Comparison of ENCODE assay signal across 15 cellular contexts in genomic region chr3:44072601-44073540, GRCh38.
DNase-seq lines count a peak whose midpoint lies in the region; ATAC-seq, FAIRE-seq and TF ChIP-seq lines count a peak whose summit lies in the region.
"Had no signal": no experiment of that assay in that cellular context is flagged by ENCODE, and none has a peak within 500 bp of the region (broad histone marks: within the 10 kb centered on the region; RNA-seq: fewer than 3 reads in every experiment).

No MANE protein-coding gene starts in this region.

- H3K4me1 ChIP-seq in neural progenitor cell: peaks cover 12% of the 10 kb centered on the region
- peaks cover 47 to 75% of the 10 kb centered on the region in 2 donors for H3K4me1 ChIP-seq in thyroid gland
- no peaks in the 10 kb centered on the region for H3K4me1 ChIP-seq in HepG2 (ENCODE audit: insufficient read depth, low read length)
- H3K4me1 ChIP-seq: BE2C, Caco-2, HAP-1 had no signal

- H3F3A ChIP-seq in neural progenitor cell (ENCODE audit: low read depth): peaks cover 7% of the 10 kb centered on the region

- H3K27ac ChIP-seq in neural progenitor cell (no peak overlapping the region), thyroid gland (peak overlapping the region in 2 of 3 donors; percentile 71 to 79), HepG2 (ENCODE audit: extremely low read length, insufficient read depth, low read length) (no peak overlapping the region)

- no peaks in the 10 kb centered on the region for H3K79me2 ChIP-seq in neural progenitor cell (ENCODE audit: low read depth)
- H3K79me2 ChIP-seq in HepG2 (ENCODE audit: insufficient read depth, low read length): no peaks in the 10 kb centered on the region

- H3K4me2 ChIP-seq in neural progenitor cell (no peak overlapping the region), HepG2 (ENCODE audit: low read depth, low read length) (no peak overlapping the region)

- intact Hi-C loops in thyroid gland (cut with DNase I): loop anchor here (5.0 kb wide), 1 partner anchor 34 kb away; no protein-coding TSS in a partner anchor
- intact Hi-C loops in HepG2 (cut with micrococcal nuclease; ENCODE audit: unreplicated experiment): no loop called here

- H3K9ac ChIP-seq in neural progenitor cell (no peak overlapping the region), HepG2 (ENCODE audit: insufficient read depth, low read depth, low read length) (no peak overlapping the region)

- H3K9me3 ChIP-seq in T-helper 17 cell (ENCODE audit: control insufficient read depth, low read length, poor library complexity, severe bottlenecking) (no peaks in the 10 kb centered on the region), neural progenitor cell (ENCODE audit: low read depth) (no peaks in the 10 kb centered on the region), thyroid gland (no peaks in the 10 kb centered on the region), HepG2 (ENCODE audit: low read length) (no peaks in the 10 kb centered on the region)
- H3K9me3 ChIP-seq: BE2C, Caco-2, HAP-1 had no signal

- H3K36me3 ChIP-seq in neural progenitor cell: no peaks in the 10 kb centered on the region
- no peaks in the 10 kb centered on the region for H3K36me3 ChIP-seq in thyroid gland
- H3K36me3 ChIP-seq in HepG2 (replicated peaks in 1 of 2; ENCODE audit: control insufficient read depth in 1 of 2, insufficient read depth in 2 of 2, low read length in 2 of 2): no peaks in the 10 kb centered on the region
- H3K36me3 ChIP-seq: BE2C, HAP-1 had no signal

- TF ChIP-seq CTCF in neural progenitor cell (IDR thresholded peaks at IDR 0.05): no peak
- no peak for TF ChIP-seq CTCF in thyroid gland (IDR thresholded peaks at IDR 0.05)
- no peak for TF ChIP-seq CTCF in HepG2 (CRISPR knock-in tag; IDR thresholded peaks at IDR 0.05)

- 82 to 91% methylated on average over 7 to 11 of the region's 11 CpGs for WGBS in thyroid gland, 2 donors
- WGBS in HepG2 (ENCODE audit: low lambda C conversion rate): 4% methylated on average over 11 of the region's 11 CpGs

- H3K27me3 ChIP-seq in neural progenitor cell (no peaks in the 10 kb centered on the region), thyroid gland (no peaks in the 10 kb centered on the region), HepG2 (ENCODE audit: control insufficient read depth in 1 of 2, insufficient read depth in 2 of 2, low read length in 2 of 2) (peaks cover 1 to 22% of the 10 kb centered on the region in 2 experiments; a peak in 2 of 5 replicates)
- H3K27me3 ChIP-seq: BE2C had no signal

- DNase-seq in T-helper 17 cell (no peak), ecto neural progenitor cell (ENCODE audit: low spot score) (peak; percentile 31), neural progenitor cell (ENCODE audit: low spot score) (no peak), thyroid gland (no peak), NK-92 (lab: John Stamatoyannopoulos, UW; ENCODE audit: unreplicated experiment) (no peak), HepG2 (ENCODE audit: low spot score) (no peak)
- no peak for DNase-seq in stimulated activated CD4-positive, alpha-beta T cell treated with anti-CD3 and anti-CD28 coated beads, Interleukin-2, amount 100 ng/mL, for 24 hours
- DNase-seq: ACHN; BE2C; C1 segment of cervical spinal cord; Caco-2; CD4-positive, CD25-positive, alpha-beta regulatory T cell had no signal

- CTCF ChIA-PET in HepG2 (lab: Yijun Ruan, JAX; ENCODE audit: low intra/inter-chr PET ratio, low total read pairs): no interaction called here

- no peaks in the 10 kb centered on the region for H3K9me3 Mint-ChIP-seq in neural progenitor cell
- H3K9me3 Mint-ChIP-seq: CD4-positive, CD25-positive, alpha-beta regulatory T cell had no signal

- no peak overlapping the region for H3K27ac Mint-ChIP-seq in T-helper 17 cell
- peak overlapping the region; percentile 18 for H3K27ac Mint-ChIP-seq in neural progenitor cell

- TF ChIP-seq POLR2A in thyroid gland (IDR thresholded peaks at IDR 0.05): no peak
- no peak for TF ChIP-seq POLR2A in HepG2 (IDR thresholded peaks at IDR 0.05; ENCODE audit: insufficient read depth in 1 of 2, low read depth in 2 of 2, low read length in 2 of 2)

- TF ChIP-seq EP300 in HepG2 (IDR thresholded peaks at IDR 0.05; ENCODE audit: low read depth in 2 of 2, low read length in 2 of 2) (no peak), HepG2 (CRISPR knock-in tag; IDR thresholded peaks at IDR 0.05; ENCODE audit: borderline replicate concordance) (no peak)

- H3K36me3 Mint-ChIP-seq in T-helper 17 cell (ENCODE audit: low read depth) (no peaks in the 10 kb centered on the region), neural progenitor cell (no peaks in the 10 kb centered on the region)
- H3K36me3 Mint-ChIP-seq: CD4-positive, CD25-positive, alpha-beta regulatory T cell had no signal

- peak overlapping the region; percentile 28 for H3K4me3 Mint-ChIP-seq in T-helper 17 cell
- H3K4me3 Mint-ChIP-seq in neural progenitor cell: no peak overlapping the region
- H3K4me3 Mint-ChIP-seq: CD4-positive, CD25-positive, alpha-beta regulatory T cell had no signal

- in situ Hi-C loops in HepG2 (cut with HindIII; ENCODE audit: extremely low pct_ligation_motif_present, low pct_unique_long_range_greater_than_20kb): no loop called here

- peaks cover 3% of the 10 kb centered on the region for H3K4me1 Mint-ChIP-seq in T-helper 17 cell
- H3K4me1 Mint-ChIP-seq in neural progenitor cell: peaks cover 18% of the 10 kb centered on the region
- H3K4me1 Mint-ChIP-seq: CD4-positive, CD25-positive, alpha-beta regulatory T cell had no signal

- H3K4me3 ChIP-seq in neural progenitor cell: no peak overlapping the region
- no peak overlapping the region for H3K4me3 ChIP-seq in thyroid gland (replicated peaks in 1 of 3)
- no peak overlapping the region for H3K4me3 ChIP-seq in HepG2 (replicated peaks in 1 of 3; ENCODE audit: insufficient read depth in 1 of 3, low read depth in 2 of 3, low read length in 3 of 3)
- H3K4me3 ChIP-seq: HAP-1 had no signal

- H2AFZ ChIP-seq in neural progenitor cell (replicated peaks): no peak overlapping the region
- no peak overlapping the region for H2AFZ ChIP-seq in HepG2 (ENCODE audit: low read length)

- no peak for FAIRE-seq in HepG2 (lab: Jason Lieb, UNC)
- FAIRE-seq: G401.6, GM12891 had no signal

- H3K27me3 Mint-ChIP-seq in T-helper 17 cell: peaks cover 64% of the 10 kb centered on the region
- peaks cover 10% of the 10 kb centered on the region for H3K27me3 Mint-ChIP-seq in neural progenitor cell (ENCODE audit: insufficient read depth, low read depth)

- POLR2A ChIA-PET in HepG2 (lab: Yijun Ruan, JAX): no interaction called here

- H4K20me1 ChIP-seq in neural progenitor cell (ENCODE audit: low read depth) (no peaks in the 10 kb centered on the region), HepG2 (ENCODE audit: insufficient read depth, low read length) (no peaks in the 10 kb centered on the region)

- TF ChIP-seq RAD21 in HepG2 (CRISPR knock-in tag; IDR thresholded peaks at IDR 0.05): no peak

- BruUV-seq in HepG2 (replicated peaks; lab: Mats Ljungman, UMichigan): no TSS peak

- ATAC-seq in T-helper 17 cell (no peak), HepG2 (no peak)

TF ChIP-seq in HepG2, 621 proteins besides CTCF, POLR2A, EP300 and RAD21:
- TF ChIP-seq E2F1 (CRISPR knock-in tag; IDR thresholded peaks at IDR 0.05): no peak
- TF ChIP-seq MAFK (conservative IDR thresholded peaks at IDR 0.05 in 1 of 2, IDR thresholded peaks at IDR 0.05 in 1 of 2; ENCODE audit: low read length in 2 of 2): no peak
- TF ChIP-seq ZNF547 (CRISPR knock-in tag; IDR thresholded peaks at IDR 0.05): no peak
- no peak for TF ChIP-seq PRDM15 (CRISPR knock-in tag; IDR thresholded peaks at IDR 0.05)
- TF ChIP-seq THYN1 (CRISPR knock-in tag; IDR thresholded peaks at IDR 0.05; ENCODE audit: borderline replicate concordance, low read depth): no peak
- no peak for TF ChIP-seq NR0B2 (CRISPR knock-in tag; IDR thresholded peaks at IDR 0.05)
TF ChIP-seq in HepG2: peak in this region for 0.

Comparison
In these comparisons a context has a peak if more than half of its experiments do, and no peak if none do; other contexts are left out.
1. H3K27ac ChIP-seq: peak in thyroid gland (2 of 3); none in neural progenitor cell (single experiment) and HepG2 (single experiment).